Comparison of ENCODE assay signal across 18 cellular contexts in the genomic region with DNA sequence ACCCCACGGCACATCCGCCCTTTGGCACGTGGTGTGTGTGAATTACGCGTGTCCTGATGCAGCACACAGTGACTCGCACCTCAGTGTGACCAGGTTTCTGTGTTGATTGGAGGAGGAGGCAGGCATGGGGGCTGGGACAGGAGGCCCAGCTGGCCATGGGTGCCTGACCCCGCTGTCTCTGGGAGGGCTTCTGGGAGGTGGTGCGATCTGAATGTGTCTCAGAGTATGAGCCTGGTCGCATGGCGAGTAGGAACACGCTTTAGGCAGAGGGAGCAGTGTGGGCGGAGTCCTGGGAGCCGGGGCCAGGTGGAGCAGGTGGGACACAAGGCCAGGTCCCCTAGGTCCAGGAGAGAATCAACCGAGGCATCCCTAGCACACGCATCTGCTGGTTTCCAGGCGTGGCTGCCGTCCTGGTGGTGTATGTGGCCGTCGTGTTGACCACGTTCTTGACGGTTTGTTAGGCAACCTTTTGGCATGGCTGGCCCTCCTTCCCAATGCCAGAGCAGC. TPM values are rescaled to one million over a fixed set of nuclear protein-coding genes. Genes with fewer than 3 reads are reported as not detected.
A peak's percentile ranks its signal among the peaks of the same experiment; 100 is the strongest.
DNase-seq lines count a peak whose midpoint lies in the region; ATAC-seq and TF ChIP-seq lines count a peak whose summit lies in the region.
"Had no signal": no experiment of that assay in that cellular context is flagged by ENCODE, and none has a peak within 500 bp of the region (broad histone marks: within the 10 kb centered on the region; RNA-seq: fewer than 3 reads in every experiment).

No MANE protein-coding gene starts in this region.

- H2BK5ac ChIP-seq in mesenchymal stem cell (ENCODE audit: low read depth, low read length, poor library complexity, severe bottlenecking) = no peak overlapping the region

- H3K4me3 ChIP-seq in right cardiac atrium (ENCODE audit: low read length) (no peak overlapping the region), mesenchymal stem cell (ENCODE audit: insufficient read depth in 1 of 2, low read depth in 1 of 2, low read length in 2 of 2) (no peak overlapping the region)
- H3K4me3 ChIP-seq: PC-9 had no signal

- no peak overlapping the region for H3K4me3 Mint-ChIP-seq in dendritic cell treated with granulocyte-macrophage colony-stimulating factor and Interleukin-4, amounts not matched to agents 40 ng/mL and 50 ng/mL, for 4 days

- H3K79me1 ChIP-seq in mesenchymal stem cell (replicated peaks; ENCODE audit: low read length, poor library complexity, severe bottlenecking) = peaks cover 41% of the 10 kb centered on the region

- H3K4me2 ChIP-seq in mesenchymal stem cell (ENCODE audit: low read length, poor library complexity, severe bottlenecking) = no peak overlapping the region
- H3K4me2 ChIP-seq: PC-9 had no signal

- H3K27ac ChIP-seq in right cardiac atrium (ENCODE audit: low read length) = no peak overlapping the region
- H3K27ac ChIP-seq in mesenchymal stem cell (ENCODE audit: low read length, poor library complexity, severe bottlenecking) = no peak overlapping the region
- H3K27ac ChIP-seq: PC-9 had no signal

- no peaks in the 10 kb centered on the region for H3K27me3 ChIP-seq in right cardiac atrium (ENCODE audit: control insufficient read depth, insufficient read depth)
- no peaks in the 10 kb centered on the region for H3K27me3 ChIP-seq in mesenchymal stem cell (ENCODE audit: control insufficient read depth in 1 of 2, insufficient read depth in 1 of 2, low read length in 2 of 2)

- intact Hi-C loops in right cardiac atrium (cut with DNase I) = no loop called here
- intact Hi-C loops in left ventricle myocardium superior (cut with micrococcal nuclease) = no loop called here
- intact Hi-C loops in dendritic cell treated with granulocyte-macrophage colony-stimulating factor and Interleukin-4, amounts not matched to agents 40 ng/mL and 50 ng/mL, for 4 days (cut with micrococcal nuclease) = loop anchor here (10.0 kb wide), 1 partner anchor 49 kb away; no protein-coding TSS in a partner anchor

- H3K4me1 ChIP-seq in right cardiac atrium (ENCODE audit: control insufficient read depth, insufficient read depth, low read length) (peaks cover 6% of the 10 kb centered on the region), mesenchymal stem cell (ENCODE audit: control insufficient read depth, insufficient read depth, low read depth, low read length) (peaks cover 23% of the 10 kb centered on the region)

- in situ Hi-C loops in GM13977 (cut with MboI; ENCODE audit: low pct_unique_long_range_greater_than_20kb, low sequenced_read_pairs, unreplicated experiment) = no loop called here

- peak overlapping the region in 1 of 2 experiments; percentile 42 for H3K18ac ChIP-seq in mesenchymal stem cell (ENCODE audit: low read depth in 1 of 2, low read length in 2 of 2)

- peak overlapping the region; percentile 59 for H3K27ac Mint-ChIP-seq in dendritic cell treated with granulocyte-macrophage colony-stimulating factor and Interleukin-4, amounts not matched to agents 40 ng/mL and 50 ng/mL, for 4 days

- no peak overlapping the region for H3K9ac ChIP-seq in mesenchymal stem cell (ENCODE audit: low read length)

- H2BK15ac ChIP-seq in mesenchymal stem cell (ENCODE audit: low read depth, poor library complexity, severe bottlenecking) = no peak overlapping the region

- no peak overlapping the region for H3K23ac ChIP-seq in mesenchymal stem cell (ENCODE audit: low read length in 2 of 2)

- peaks cover 4 to 37% of the 10 kb centered on the region in 2 experiments for H3K36me3 ChIP-seq in mesenchymal stem cell (ENCODE audit: control insufficient read depth in 1 of 2, insufficient read depth in 2 of 2, low read depth in 1 of 2, low read length in 2 of 2)

- H2BK120ac ChIP-seq in mesenchymal stem cell (ENCODE audit: low read depth, low read length) = no peak overlapping the region

- TF ChIP-seq CTCF in GM13977 (IDR thresholded peaks at IDR 0.05; ENCODE audit: extremely low read depth, insufficient read depth, missing control alignments) = no peak

- H2BK12ac ChIP-seq in mesenchymal stem cell (ENCODE audit: low read length in 2 of 2) = no peak overlapping the region

- H4K91ac ChIP-seq in mesenchymal stem cell (ENCODE audit: low read length) = peak overlapping the region; percentile 18

- H3K9me3 Mint-ChIP-seq in dendritic cell treated with granulocyte-macrophage colony-stimulating factor and Interleukin-4, amounts not matched to agents 40 ng/mL and 50 ng/mL, for 4 days = no peaks in the 10 kb centered on the region

- peaks cover 81% of the 10 kb centered on the region for H3K36me3 Mint-ChIP-seq in dendritic cell treated with granulocyte-macrophage colony-stimulating factor and Interleukin-4, amounts not matched to agents 40 ng/mL and 50 ng/mL, for 4 days (ENCODE audit: low read depth)

- no peak overlapping the region for H2AFZ ChIP-seq in mesenchymal stem cell (ENCODE audit: low read depth, low read length)
- H2AFZ ChIP-seq: PC-9 had no signal

- no peak overlapping the region for H3K4ac ChIP-seq in mesenchymal stem cell (ENCODE audit: low read depth in 1 of 2, low read length in 2 of 2)

- peaks cover 63% of the 10 kb centered on the region for H3K4me1 Mint-ChIP-seq in dendritic cell treated with granulocyte-macrophage colony-stimulating factor and Interleukin-4, amounts not matched to agents 40 ng/mL and 50 ng/mL, for 4 days (ENCODE audit: low read depth)

- H3K9me3 ChIP-seq in right cardiac atrium (ENCODE audit: control insufficient read depth, low read length) (no peaks in the 10 kb centered on the region), mesenchymal stem cell (ENCODE audit: control insufficient read depth, low read length) (no peaks in the 10 kb centered on the region)

- H3K14ac ChIP-seq in mesenchymal stem cell (ENCODE audit: low read length in 2 of 2) = peak overlapping the region in 1 of 2 experiments; percentile 28

- ATAC-seq in right cardiac atrium = no peak
- no peak for ATAC-seq in left ventricle myocardium superior
- no peak for ATAC-seq in GM21390 (IDR thresholded peaks at IDR 0.05; ENCODE audit: unreplicated experiment)
- ATAC-seq in HG02759 (IDR thresholded peaks at IDR 0.05; ENCODE audit: unreplicated experiment) = no peak
- ATAC-seq: HepG2 had no signal

- no peaks in the 10 kb centered on the region for H3K27me3 Mint-ChIP-seq in dendritic cell treated with granulocyte-macrophage colony-stimulating factor and Interleukin-4, amounts not matched to agents 40 ng/mL and 50 ng/mL, for 4 days

- WGBS in right cardiac atrium = 93% methylated on average over 21 of the region's 21 CpGs
- WGBS in mesenchymal stem cell = 93% methylated on average over 21 of the region's 21 CpGs

- no peak overlapping the region for H2AK5ac ChIP-seq in mesenchymal stem cell (ENCODE audit: low read length, severe bottlenecking)

- DNase-seq in right cardiac atrium = peak in 2 of 3 donors; percentile 36 to 45
- DNase-seq in left ventricle myocardium superior = no peak
- DNase-seq in mesenchymal stem cell = no peak
- no peak for DNase-seq in cerebellar nuclear complex (lab: John Stamatoyannopoulos, UW)
- no peak for DNase-seq in GM13977 (ENCODE audit: low spot score)
- DNase-seq: Calu3, DMS79, MM.1S, NCI-H1105 treated with DMSO at 0.1 percent for 48 hours, NCI-H187 treated with DMSO at 0.1 percent for 48 hours, NCI-H446, NCI-H748 treated with DMSO at 0.1 percent for 48 hours, PC-9, SHP77 had no signal

- peak overlapping the region; percentile 12 for H4K8ac ChIP-seq in mesenchymal stem cell (ENCODE audit: low read length)

RNA-seq across cellular contexts. Expression of a gene that starts 5.7 kb away (rescaled TPM):
- total RNA-seq in right cardiac atrium = 100 to 1,000 TPM in 1 of 4 donors, 10 to 100 TPM in 3; 74.3 to 106 (median 88.5) TPM
- 31.6 TPM for polyA plus RNA-seq in right cardiac atrium
- 94.0 TPM for total RNA-seq in left ventricle myocardium superior
- 5.1 TPM for polyA plus RNA-seq in mesenchymal stem cell (2013, experiment 1 of 2)
- 5.0 TPM for polyA plus RNA-seq in mesenchymal stem cell (2013, experiment 2 of 2)

Comparison
In these comparisons a context has a peak if more than half of its experiments do, and no peak if none do; other contexts are left out.
1. DNase-seq: peak in right cardiac atrium (2 of 3); none in left ventricle myocardium superior (single experiment), mesenchymal stem cell (single experiment), cerebellar nuclear complex (0 of 2) and GM13977 (single experiment).